Comparison of ENCODE assay signal across 34 cellular contexts in the genomic region with DNA sequence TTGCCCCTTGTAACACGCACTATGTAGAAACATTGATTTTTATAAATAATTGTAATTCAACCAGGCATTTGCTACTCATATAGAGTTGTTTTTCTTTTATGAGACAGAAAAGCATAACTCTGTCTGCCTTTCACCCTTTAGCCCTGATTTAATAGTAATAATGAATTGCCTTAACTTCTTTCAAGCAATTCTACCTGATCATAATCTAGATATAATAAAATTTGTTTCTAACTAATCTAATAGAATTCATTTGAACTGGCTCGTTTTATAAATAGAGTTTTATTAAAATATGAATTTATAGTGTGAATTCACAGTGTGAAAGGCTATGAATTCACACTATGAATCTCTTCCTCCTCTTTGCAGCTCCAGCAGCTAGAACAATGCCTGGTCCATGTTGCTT.
"Had no signal": no experiment of that assay in that cellular context is flagged by ENCODE, and none has a peak within 500 bp of the region (broad histone marks: within the 10 kb centered on the region; RNA-seq: fewer than 3 reads in every experiment).

No MANE protein-coding gene starts in this region.

- DNase-seq: Karpas-422, Kasumi-1, MG63, MM.1S, MV-4-11, NCI-H1048, NCI-H1092, NCI-H1092 treated with DMSO at 0.1 percent for 48 hours, NCI-H1105, NCI-H1105 treated with DMSO at 0.1 percent for 48 hours, NCI-H1417, NCI-H1417 treated with DMSO at 0.1 percent for 48 hours, NCI-H1436, NCI-H1436 treated with DMSO at 0.1 percent for 48 hours, NCI-H146, NCI-H1694, NCI-H1694 treated with DMSO at 0.1 percent for 48 hours, NCI-H187, NCI-H187 treated with DMSO at 0.1 percent for 48 hours, NCI-H1930, NCI-H2029, NCI-H2029 treated with DMSO at 0.1 percent for 48 hours, NCI-H2081, NCI-H2081 treated with DMSO at 0.1 percent for 48 hours, NCI-H2107, NCI-H2171, NCI-H2171 treated with DMSO at 0.1 percent for 48 hours, NCI-H2227 treated with DMSO at 0.1 percent for 48 hours, NCI-H226, NCI-H345, NCI-H446, NCI-H446 treated with DMSO at 0.1 percent for 48 hours, NCI-H510A had no signal

- H3K9ac ChIP-seq: KMS-11 had no signal

- H3K4me3 ChIP-seq: MG63 had no signal

- H3K9me3 ChIP-seq: MG63 had no signal

- H3K4me2 ChIP-seq: KMS-11 had no signal

- H3K27ac ChIP-seq: KMS-11 had no signal

- H3K36me3 ChIP-seq: MG63 had no signal

- H3K27me3 ChIP-seq: MG63 had no signal
